Comparison of ENCODE assay signal across 15 cellular contexts in genomic region chr13:111241006-111241755, GRCh38.
A peak's percentile ranks its signal among the peaks of the same experiment; 100 is the strongest.
DNase-seq lines count a peak whose midpoint lies in the region; ATAC-seq and TF ChIP-seq lines count a peak whose summit lies in the region.
"Had no signal": no experiment of that assay in that cellular context is flagged by ENCODE, and none has a peak within 500 bp of the region (broad histone marks: within the 10 kb centered on the region; RNA-seq: fewer than 3 reads in every experiment).

No MANE protein-coding gene starts in this region.

- H3K27ac ChIP-seq in HEK293 (ENCODE audit: extremely low read depth, low read depth, low read length) = no peak overlapping the region
- H3K27ac ChIP-seq: GM23248, skin epidermis had no signal

- CTCF ChIA-PET in HEK293 (lab: Yijun Ruan, JAX) = no interaction called here

- no peaks in the 10 kb centered on the region for H3K9me3 ChIP-seq in HEK293 (ENCODE audit: control insufficient read depth, insufficient read depth, low read depth, low read length)

- no peak for TF ChIP-seq CTCF in HEK293 (tag by site-specific recombination; IDR thresholded peaks at IDR 0.05)
- TF ChIP-seq CTCF in natural killer cell (IDR thresholded peaks at IDR 0.05) = no peak
- no peak for TF ChIP-seq CTCF in GM20000 (IDR thresholded peaks at IDR 0.05; ENCODE audit: extremely low read depth, missing control alignments)

- no peak overlapping the region for H3K4me3 ChIP-seq in HEK293 (ENCODE audit: low read depth, low read length)
- H3K4me3 ChIP-seq: GM23248, skin epidermis had no signal

- peak in 55 of 58 donors; percentile 9 to 96 (median 80) for DNase-seq in anterior cingulate cortex (lab: John Stamatoyannopoulos, UW)
- peak in 49 of 51 donors; percentile 30 to 97 (median 82) for DNase-seq in hypothalamus (lab: John Stamatoyannopoulos, UW)
- peak; percentile 72 for DNase-seq in sciatic nerve (ENCODE audit: low spot score)
- DNase-seq in natural killer cell = no peak
- no peak for DNase-seq in GM20000 (ENCODE audit: low spot score)
- DNase-seq: activated CD4-positive, alpha-beta T cell treated with anti-CD3 and anti-CD28 coated beads, Interleukin-2, amount 50 U/mL, for 4 hours; AML-193; GM23248; IMR-90 had no signal

- H3K4me1 ChIP-seq in HEK293 (ENCODE audit: control insufficient read depth, insufficient read depth, low read length) = no peaks in the 10 kb centered on the region

- intact Hi-C loops in sciatic nerve (cut with DNase I) (no loop called here), natural killer cell (cut with micrococcal nuclease) (no loop called here)

- POLR2A ChIA-PET in HEK293 (lab: Yijun Ruan, JAX) = no interaction called here

- H3K36me3 Mint-ChIP-seq in natural killer cell = peaks cover 9% of the 10 kb centered on the region

- ATAC-seq in sciatic nerve (peak; percentile 87), natural killer cell (no peak), HG02623 (IDR thresholded peaks at IDR 0.05; ENCODE audit: unreplicated experiment) (no peak), GM21717 (IDR thresholded peaks at IDR 0.05; ENCODE audit: unreplicated experiment) (no peak)
- ATAC-seq: stimulated activated effector memory CD8-positive, alpha-beta T cell treated with anti-CD3 and anti-CD28 coated beads, Interleukin-12 subunit alpha, Interleukin-12 subunit beta, amount 100 ng/mL, for 72 hours had no signal

- H3K27ac Mint-ChIP-seq in natural killer cell = no peak overlapping the region
- H3K27ac Mint-ChIP-seq: memory B cell; stimulated activated effector memory CD8-positive, alpha-beta T cell treated with anti-CD3 and anti-CD28 coated beads, Interleukin-12 subunit alpha, Interleukin-12 subunit beta, amount 100 ng/mL, for 72 hours had no signal

- H3K27me3 Mint-ChIP-seq in natural killer cell (ENCODE audit: low read depth in 2 of 2) = no peaks in the 10 kb centered on the region
- H3K27me3 Mint-ChIP-seq: memory B cell had no signal

- H3K9me3 Mint-ChIP-seq in natural killer cell = no peaks in the 10 kb centered on the region
- H3K9me3 Mint-ChIP-seq: memory B cell; stimulated activated effector memory CD8-positive, alpha-beta T cell treated with anti-CD3 and anti-CD28 coated beads, Interleukin-12 subunit alpha, Interleukin-12 subunit beta, amount 100 ng/mL, for 72 hours had no signal

- peaks cover 4 to 26% of the 10 kb centered on the region in 2 experiments; a peak in 2 of 3 replicates for H3K36me3 ChIP-seq in HEK293 (ENCODE audit: control insufficient read depth in 2 of 2, insufficient read depth in 1 of 2, low read length in 2 of 2)

- no peak overlapping the region for H3K4me3 Mint-ChIP-seq in natural killer cell
- H3K4me3 Mint-ChIP-seq: memory B cell; stimulated activated effector memory CD8-positive, alpha-beta T cell treated with anti-CD3 and anti-CD28 coated beads, Interleukin-12 subunit alpha, Interleukin-12 subunit beta, amount 100 ng/mL, for 72 hours had no signal

- H3K4me1 Mint-ChIP-seq in natural killer cell = peaks cover 29 to 30% of the 10 kb centered on the region in 2 donors

TF ChIP-seq in HEK293, 187 proteins besides CTCF, POLR2A, EP300 and RAD21:
- peak; percentile 77 for TF ChIP-seq ZIC2 (tag by site-specific recombination; IDR thresholded peaks at IDR 0.05)
- TF ChIP-seq ZNF488 (tag by site-specific recombination; IDR thresholded peaks at IDR 0.05) = no peak
- no peak for TF ChIP-seq ZNF645 (tag by site-specific recombination; IDR thresholded peaks at IDR 0.05)
- TF ChIP-seq ZNF391 (tag by site-specific recombination; IDR thresholded peaks at IDR 0.05; ENCODE audit: borderline replicate concordance, low read depth) = no peak
- TF ChIP-seq BCL11A (tag by site-specific recombination; IDR thresholded peaks at IDR 0.05; ENCODE audit: low read depth) = no peak
- no peak for TF ChIP-seq ZXDB (tag by site-specific recombination; IDR thresholded peaks at IDR 0.05)
- no peak for TF ChIP-seq ZNF114 (tag by site-specific recombination; IDR thresholded peaks at IDR 0.05)
- TF ChIP-seq ZNF76 (tag by site-specific recombination; IDR thresholded peaks at IDR 0.05; ENCODE audit: borderline replicate concordance, low read depth) = no peak

Comparison
In these comparisons a context has a peak if more than half of its experiments do, and no peak if none do; other contexts are left out.
1. DNase-seq: peak in anterior cingulate cortex (55 of 58), hypothalamus (49 of 51) and sciatic nerve (single experiment); none in natural killer cell (single experiment) and GM20000 (single experiment).